ENCODE assay signal across 28 cellular contexts in genomic region chr1:61781151-61781550, GRCh38. TPM values are rescaled to one million over a fixed set of nuclear protein-coding genes. Genes with fewer than 3 reads are reported as not detected.
DNase-seq lines count a peak whose midpoint lies in the region; ATAC-seq and TF ChIP-seq lines count a peak whose summit lies in the region.
"Had no signal": no experiment of that assay in that cellular context is flagged by ENCODE, and none has a peak within 500 bp of the region (broad histone marks: within the 10 kb centered on the region; RNA-seq: fewer than 3 reads in every experiment).

No MANE protein-coding gene starts in this region.

- H3K9me3 ChIP-seq in T-helper 17 cell (ENCODE audit: control insufficient read depth, low read length, poor library complexity, severe bottlenecking) = no peaks in the 10 kb centered on the region
- H3K9me3 ChIP-seq: Caco-2, left lung, spleen, thoracic aorta, uterus had no signal

- in situ Hi-C loops in KBM-7 (cut with MboI; ENCODE audit: low pct_unique_long_range_greater_than_20kb, low sequenced_read_pairs) = no loop called here

- POLR2A ChIA-PET in activated CD4-positive, alpha-beta T cell treated with anti-CD3 and anti-CD28 coated beads for 36 hours (lab: Charles Lee) = interaction anchor here (0.5 kb wide), 1 partner anchor 45 kb away, joined by 8 read pairs; no protein-coding TSS in a partner anchor

- TF ChIP-seq CTCF in mesothelial cell of epicardium (IDR thresholded peaks at IDR 0.05; ENCODE audit: unreplicated experiment) = no peak

- H3K9me3 Mint-ChIP-seq in activated CD4-positive, alpha-beta T cell treated with anti-CD3 and anti-CD28 coated beads for 36 hours (ENCODE audit: low read depth) = no peaks in the 10 kb centered on the region
- no peaks in the 10 kb centered on the region for H3K9me3 Mint-ChIP-seq in mesothelial cell of epicardium
- H3K9me3 Mint-ChIP-seq: nephron; stimulated activated memory B cell treated with anti-CD40 and anti-IgM and Interleukin-4, amounts not matched to agents 10 μg/mL and 1 μg/mL and 100 μg/mL, for 72 hours had no signal

- no peak overlapping the region for H3K4me3 Mint-ChIP-seq in activated CD4-positive, alpha-beta T cell treated with anti-CD3 and anti-CD28 coated beads for 36 hours
- no peak overlapping the region for H3K4me3 Mint-ChIP-seq in T-helper 17 cell
- no peak overlapping the region for H3K4me3 Mint-ChIP-seq in mesothelial cell of epicardium
- H3K4me3 Mint-ChIP-seq: nephron; stimulated activated memory B cell treated with anti-CD40 and anti-IgM and Interleukin-4, amounts not matched to agents 10 μg/mL and 1 μg/mL and 100 μg/mL, for 72 hours had no signal

- no peak for ATAC-seq in activated CD4-positive, alpha-beta T cell treated with anti-CD3 and anti-CD28 coated beads for 36 hours
- no peak for ATAC-seq in T-helper 17 cell
- no peak for ATAC-seq in GM18498 (IDR thresholded peaks at IDR 0.05; ENCODE audit: unreplicated experiment)
- ATAC-seq: GM12878; left lung; right cardiac atrium; stimulated activated memory B cell treated with anti-CD40 and anti-IgM and Interleukin-4, amounts not matched to agents 10 μg/mL and 1 μg/mL and 100 μg/mL, for 72 hours had no signal

- H3K36me3 Mint-ChIP-seq in activated CD4-positive, alpha-beta T cell treated with anti-CD3 and anti-CD28 coated beads for 36 hours (ENCODE audit: low read depth) = peaks cover 3% of the 10 kb centered on the region
- no peaks in the 10 kb centered on the region for H3K36me3 Mint-ChIP-seq in T-helper 17 cell (ENCODE audit: low read depth)
- H3K36me3 Mint-ChIP-seq in mesothelial cell of epicardium = peaks cover 14% of the 10 kb centered on the region

- peak overlapping the region; percentile 29 for H3K27ac Mint-ChIP-seq in activated CD4-positive, alpha-beta T cell treated with anti-CD3 and anti-CD28 coated beads for 36 hours
- H3K27ac Mint-ChIP-seq in T-helper 17 cell (peak overlapping the region; percentile 70), mesothelial cell of epicardium (peak overlapping the region; percentile 74)
- H3K27ac Mint-ChIP-seq: nephron; stimulated activated memory B cell treated with anti-CD40 and anti-IgM and Interleukin-4, amounts not matched to agents 10 μg/mL and 1 μg/mL and 100 μg/mL, for 72 hours had no signal

- intact Hi-C loops in activated CD4-positive, alpha-beta T cell treated with anti-CD3 and anti-CD28 coated beads for 36 hours (cut with DNase I, micrococcal nuclease) = loop anchor here in 1 of 2 experiments (5.0 kb wide), 1 partner anchor 704 kb away; no protein-coding TSS in a partner anchor

- no peaks in the 10 kb centered on the region for H3K27me3 Mint-ChIP-seq in activated CD4-positive, alpha-beta T cell treated with anti-CD3 and anti-CD28 coated beads for 36 hours
- H3K27me3 Mint-ChIP-seq in T-helper 17 cell = no peaks in the 10 kb centered on the region
- no peaks in the 10 kb centered on the region for H3K27me3 Mint-ChIP-seq in mesothelial cell of epicardium (ENCODE audit: low read depth)
- H3K27me3 Mint-ChIP-seq: stimulated activated memory B cell treated with anti-CD40 and anti-IgM and Interleukin-4, amounts not matched to agents 10 μg/mL and 1 μg/mL and 100 μg/mL, for 72 hours had no signal

- DNase-seq in activated CD4-positive, alpha-beta T cell treated with anti-CD3 and anti-CD28 coated beads for 36 hours = no peak
- no peak for DNase-seq in activated CD4-positive, alpha-beta T cell treated with anti-CD3 and anti-CD28 coated beads for 4 hours
- DNase-seq in KBM-7 (peak; percentile 53), T-helper 17 cell (no peak), mesothelial cell of epicardium (ENCODE audit: low spot score in 2 of 2, unreplicated experiment in 2 of 2) (no peak), DMS79 treated with DMSO at 0.1 percent for 48 hours (lab: John Stamatoyannopoulos, UW) (no peak), medulla oblongata (ENCODE audit: extremely low spot score) (no peak)
- DNase-seq: activated CD4-positive, alpha-beta T cell treated with anti-CD3 and anti-CD28 coated beads, Interleukin-2, amount 50 U/mL, for 48 hours; activated naive CD4-positive, alpha-beta T cell treated with Interleukin-2 at 50 U/mL for 16 hours; activated T-cell treated with anti-CD3 and anti-CD28 coated beads for 4 hours; amygdala; Caco-2; effector CD8-positive, alpha-beta T cell; foreskin fibroblast; left lung; NCI-H1694; NCI-H2171 treated with DMSO at 0.1 percent for 48 hours; NCI-H526; right cardiac atrium; spleen; stimulated activated CD4-positive, alpha-beta T cell treated with anti-CD3 and anti-CD28 coated beads, Interleukin-2, amount 100 ng/mL, for 48 hours; SW 1271; uterus had no signal

- CTCF ChIA-PET in activated CD4-positive, alpha-beta T cell treated with anti-CD3 and anti-CD28 coated beads for 36 hours (lab: Charles Lee) = interaction anchor here (0.7 to 2.1 kb wide), 3 partner anchors 12 to 703 kb away, joined by 3 to 5 read pairs (median 3); no protein-coding TSS in a partner anchor

- peaks cover 48% of the 10 kb centered on the region for H3K4me1 Mint-ChIP-seq in activated CD4-positive, alpha-beta T cell treated with anti-CD3 and anti-CD28 coated beads for 36 hours
- H3K4me1 Mint-ChIP-seq in T-helper 17 cell (peaks cover 26% of the 10 kb centered on the region), mesothelial cell of epicardium (peaks cover 35% of the 10 kb centered on the region)
- H3K4me1 Mint-ChIP-seq: stimulated activated memory B cell treated with anti-CD40 and anti-IgM and Interleukin-4, amounts not matched to agents 10 μg/mL and 1 μg/mL and 100 μg/mL, for 72 hours had no signal

RNA-seq across cellular contexts. Expression of gene PATJ, which starts 38.9 kb away (rescaled TPM):
- 10 to 100 TPM; 12.6 to 12.8 TPM for total RNA-seq in activated CD4-positive, alpha-beta T cell treated with anti-CD3 and anti-CD28 coated beads for 36 hours
- total RNA-seq in T-helper 17 cell = 10 to 100 TPM; 56.6 to 72.1 TPM
- 118 to 129 TPM (median 120 TPM) in 3 replicates for total RNA-seq in mesothelial cell of epicardium

RNA-seq across cellular contexts. Expression of gene TM2D1, which starts 56.2 kb away (rescaled TPM):
- 10 to 100 TPM; 20.8 to 26.4 TPM for total RNA-seq in activated CD4-positive, alpha-beta T cell treated with anti-CD3 and anti-CD28 coated beads for 36 hours
- 10 to 100 TPM; 17.7 to 22.1 TPM for total RNA-seq in T-helper 17 cell
- 55.5 to 62.4 TPM (median 55.5 TPM) in 3 replicates for total RNA-seq in mesothelial cell of epicardium
